In genomic region chrX:124338733-124339514, GRCh38 we compare ENCODE assay signal across 31 cellular contexts. TPM values are rescaled to one million over a fixed set of nuclear protein-coding genes. Genes with fewer than 3 reads are reported as not detected.
DNase-seq lines count a peak whose midpoint lies in the region; ATAC-seq and TF ChIP-seq lines count a peak whose summit lies in the region.
"Had no signal": no experiment of that assay in that cellular context is flagged by ENCODE, and none has a peak within 500 bp of the region (broad histone marks: within the 10 kb centered on the region; RNA-seq: fewer than 3 reads in every experiment).

No MANE protein-coding gene starts in this region.

- H3K27ac Mint-ChIP-seq in activated naive CD4-positive, alpha-beta T cell treated with anti-CD3 and anti-CD28 coated beads for 36 hours: no peak overlapping the region
- H3K27ac Mint-ChIP-seq in activated naive CD4-positive, alpha-beta T cell treated with anti-CD3 and anti-CD28 coated beads, Interleukin-2, amount 50 U/mL, for 72 hours: no peak overlapping the region
- peak overlapping the region in 9 of 10 donors; percentile 28 to 90 (median 66) for H3K27ac Mint-ChIP-seq in naive thymus-derived CD8-positive, alpha-beta T cell
- H3K27ac Mint-ChIP-seq: IgD-negative memory B cell; naive B cell; stimulated activated memory B cell treated with anti-CD40 and anti-IgM and Interleukin-4, amounts not matched to agents 10 μg/mL and 1 μg/mL and 100 μg/mL, for 72 hours had no signal

- no peaks in the 10 kb centered on the region for H3K9me3 ChIP-seq in DND-41 (ENCODE audit: insufficient read depth, low read length, severe bottlenecking)

- POLR2A ChIA-PET in naive thymus-derived CD8-positive, alpha-beta T cell (lab: Charles Lee): no interaction called here

- no peak for TF ChIP-seq CTCF in DND-41 (IDR thresholded peaks at IDR 0.05; ENCODE audit: borderline replicate concordance, extremely low read depth, low read length, poor library complexity, severe bottlenecking)

- no peaks in the 10 kb centered on the region for H3K79me2 ChIP-seq in DND-41 (ENCODE audit: insufficient read depth, low read length)

- H3K4me3 Mint-ChIP-seq in activated naive CD4-positive, alpha-beta T cell treated with anti-CD3 and anti-CD28 coated beads for 36 hours: no peak overlapping the region
- peak overlapping the region in 4 of 10 donors; percentile 1 to 43 (median 12) for H3K4me3 Mint-ChIP-seq in naive thymus-derived CD8-positive, alpha-beta T cell
- H3K4me3 Mint-ChIP-seq: IgD-negative memory B cell; naive B cell; stimulated activated memory B cell treated with anti-CD40 and anti-IgM and Interleukin-4, amounts not matched to agents 10 μg/mL and 1 μg/mL and 100 μg/mL, for 72 hours had no signal

- peak; percentile 50 for DNase-seq in activated naive CD4-positive, alpha-beta T cell treated with anti-CD3 and anti-CD28 coated beads for 36 hours
- DNase-seq in activated naive CD4-positive, alpha-beta T cell treated with Interleukin-2 at 50 U/mL for 16 hours: no peak
- DNase-seq in DND-41 (no peak), H7 (no peak)
- no peak for DNase-seq in activated naive CD4-positive, alpha-beta T cell treated with anti-CD3 and anti-CD28 coated beads, Interleukin-2, amount 50 U/mL, for 72 hours (ENCODE audit: low spot score in 2 of 2)
- DNase-seq in naive thymus-derived CD8-positive, alpha-beta T cell: peak in 7 of 10 donors; percentile 19 to 68 (median 50)
- DNase-seq: activated T-cell treated with anti-CD3 and anti-CD28 coated beads, Interleukin-2, amount 50 U/mL, for 48 hours; effector CD8-positive, alpha-beta T cell; foreskin melanocyte; naive B cell; NCI-H1105 treated with DMSO at 0.1 percent for 48 hours; NCI-H2029 treated with DMSO at 0.1 percent for 48 hours; NCI-H226; NCI-H748 treated with DMSO at 0.1 percent for 48 hours; stimulated activated CD4-positive, alpha-beta T cell treated with anti-CD3 and anti-CD28 coated beads, Interleukin-2, amount 100 ng/mL, for 24 hours had no signal

- H3K27ac ChIP-seq in DND-41 (ENCODE audit: low read length): no peak overlapping the region
- H3K27ac ChIP-seq: BLaER1 treated with 17β-estradiol and CSF1 and Interleukin-3, amounts not matched to agents 10 nM and 100 nM; VCaP had no signal

- H3K27me3 ChIP-seq in DND-41 (ENCODE audit: insufficient read depth, low read length, poor library complexity): no peaks in the 10 kb centered on the region
- no peaks in the 10 kb centered on the region for H3K27me3 ChIP-seq in H7 (ENCODE audit: control insufficient read depth, insufficient read depth, low read length)

- H3K4me3 ChIP-seq in DND-41 (ENCODE audit: low read depth in 1 of 2, low read length in 2 of 2) (no peak overlapping the region), H7 (ENCODE audit: insufficient read depth, low read depth, low read length) (no peak overlapping the region)
- H3K4me3 ChIP-seq: BLaER1 treated with 17β-estradiol and CSF1 and Interleukin-3, amounts not matched to agents 10 nM and 100 nM; smooth muscle cell had no signal

- peak; percentile 68; the same call in 2 of the 3 replicates for ATAC-seq in DND-41 (ENCODE audit: insufficient read depth, low read depth)
- ATAC-seq in activated naive CD4-positive, alpha-beta T cell treated with anti-CD3 and anti-CD28 coated beads, Interleukin-2, amount 50 U/mL, for 72 hours: peak; percentile 58 to 63
- ATAC-seq in naive thymus-derived CD8-positive, alpha-beta T cell: peak; percentile 93
- ATAC-seq in GM18517 (IDR thresholded peaks at IDR 0.05; ENCODE audit: unreplicated experiment): no peak
- ATAC-seq in HG03378 (IDR thresholded peaks at IDR 0.05; ENCODE audit: unreplicated experiment): no peak
- ATAC-seq: esophagus mucosa; HCT116; SK-N-SH treated with all-trans-retinoic acid at 6 μM for 48 hours; stimulated activated memory B cell treated with anti-CD40 and anti-IgM and Interleukin-4, amounts not matched to agents 10 μg/mL and 1 μg/mL and 100 μg/mL, for 72 hours had no signal

- no peak overlapping the region for H2AFZ ChIP-seq in DND-41 (ENCODE audit: low read depth, low read length)

- H3K36me3 ChIP-seq in DND-41 (ENCODE audit: insufficient read depth, low read length): no peaks in the 10 kb centered on the region
- H3K36me3 ChIP-seq in H7 (replicated peaks; ENCODE audit: control insufficient read depth, insufficient read depth, low read length): no peaks in the 10 kb centered on the region
- H3K36me3 ChIP-seq: BLaER1 treated with 17β-estradiol and CSF1 and Interleukin-3, amounts not matched to agents 10 nM and 100 nM had no signal

- H3K4me1 ChIP-seq in DND-41 (ENCODE audit: insufficient read depth, low read length): peaks cover 7% of the 10 kb centered on the region; the same call in 1 of the 2 replicates
- H3K4me1 ChIP-seq: BLaER1 treated with 17β-estradiol and CSF1 and Interleukin-3, amounts not matched to agents 10 nM and 100 nM had no signal

- no peaks in the 10 kb centered on the region for H3K36me3 Mint-ChIP-seq in activated naive CD4-positive, alpha-beta T cell treated with anti-CD3 and anti-CD28 coated beads for 36 hours (ENCODE audit: low read depth)
- no peaks in the 10 kb centered on the region for H3K36me3 Mint-ChIP-seq in activated naive CD4-positive, alpha-beta T cell treated with anti-CD3 and anti-CD28 coated beads, Interleukin-2, amount 50 U/mL, for 72 hours
- H3K36me3 Mint-ChIP-seq in naive thymus-derived CD8-positive, alpha-beta T cell: no peaks in the 10 kb centered on the region
- H3K36me3 Mint-ChIP-seq: IgD-negative memory B cell; naive B cell; stimulated activated memory B cell treated with anti-CD40 and anti-IgM and Interleukin-4, amounts not matched to agents 10 μg/mL and 1 μg/mL and 100 μg/mL, for 72 hours had no signal

- H4K20me1 ChIP-seq in DND-41 (ENCODE audit: insufficient read depth, low read length): no peaks in the 10 kb centered on the region

- no peak overlapping the region for H3K4me2 ChIP-seq in DND-41 (ENCODE audit: insufficient read depth, low read length)
- H3K4me2 ChIP-seq: BLaER1 treated with 17β-estradiol and CSF1 and Interleukin-3, amounts not matched to agents 10 nM and 100 nM; smooth muscle cell had no signal

- intact Hi-C loops in activated naive CD4-positive, alpha-beta T cell treated with anti-CD3 and anti-CD28 coated beads for 36 hours (cut with micrococcal nuclease): no loop called here

- CTCF ChIA-PET in activated naive CD4-positive, alpha-beta T cell treated with anti-CD3 and anti-CD28 coated beads for 36 hours (lab: Charles Lee): interaction anchor here (1.0 kb wide), 1 partner anchor 8 kb away, joined by 3 read pairs; no protein-coding TSS in a partner anchor

- H3K9ac ChIP-seq in DND-41 (ENCODE audit: low read depth, low read length): no peak overlapping the region
- H3K9ac ChIP-seq: BLaER1 treated with 17β-estradiol and CSF1 and Interleukin-3, amounts not matched to agents 10 nM and 100 nM had no signal

- H3K27me3 Mint-ChIP-seq in activated naive CD4-positive, alpha-beta T cell treated with anti-CD3 and anti-CD28 coated beads for 36 hours (ENCODE audit: low read depth): no peaks in the 10 kb centered on the region
- H3K27me3 Mint-ChIP-seq in naive thymus-derived CD8-positive, alpha-beta T cell: no peaks in the 10 kb centered on the region
- H3K27me3 Mint-ChIP-seq: IgD-negative memory B cell; naive B cell; stimulated activated memory B cell treated with anti-CD40 and anti-IgM and Interleukin-4, amounts not matched to agents 10 μg/mL and 1 μg/mL and 100 μg/mL, for 72 hours had no signal

- H3K4me1 Mint-ChIP-seq in activated naive CD4-positive, alpha-beta T cell treated with anti-CD3 and anti-CD28 coated beads for 36 hours (ENCODE audit: low read depth): peaks cover 49% of the 10 kb centered on the region
- peaks cover 15 to 51% (median 44%) of the 10 kb centered on the region in 4 donors for H3K4me1 Mint-ChIP-seq in naive thymus-derived CD8-positive, alpha-beta T cell
- H3K4me1 Mint-ChIP-seq: IgD-negative memory B cell had no signal

- H3K9me3 Mint-ChIP-seq in activated naive CD4-positive, alpha-beta T cell treated with anti-CD3 and anti-CD28 coated beads for 36 hours: no peaks in the 10 kb centered on the region
- no peaks in the 10 kb centered on the region for H3K9me3 Mint-ChIP-seq in activated naive CD4-positive, alpha-beta T cell treated with anti-CD3 and anti-CD28 coated beads, Interleukin-2, amount 50 U/mL, for 72 hours
- no peaks in the 10 kb centered on the region for H3K9me3 Mint-ChIP-seq in naive thymus-derived CD8-positive, alpha-beta T cell
- H3K9me3 Mint-ChIP-seq: naive B cell; stimulated activated memory B cell treated with anti-CD40 and anti-IgM and Interleukin-4, amounts not matched to agents 10 μg/mL and 1 μg/mL and 100 μg/mL, for 72 hours had no signal

RNA-seq across cellular contexts. Expression of gene TEX13D, which starts 6.5 kb away (rescaled TPM):
- total RNA-seq in activated naive CD4-positive, alpha-beta T cell treated with anti-CD3 and anti-CD28 coated beads for 36 hours: under 1 TPM in 1 of 2 experiments, not detected in 1; 0.07 TPM
- total RNA-seq in activated naive CD4-positive, alpha-beta T cell treated with anti-CD3 and anti-CD28 coated beads, Interleukin-2, amount 50 U/mL, for 72 hours: under 1 TPM; 0.09 to 0.18 TPM
- total RNA-seq in naive thymus-derived CD8-positive, alpha-beta T cell: not detected
- not detected for polyA plus RNA-seq in naive thymus-derived CD8-positive, alpha-beta T cell
- total RNA-seq in H7 (2014; rRNA removed; shearing (Covaris generic)): 0.04 TPM in 1 of 2 replicates, not detected in the other
- total RNA-seq: esophagus mucosa, MCF 10A, mesenteric fat pad, OCI-LY7, osteocyte, renal cortical epithelial cell had no signal
- polyA plus RNA-seq: AG04450, IgD-negative memory B cell, smooth muscle cell had no signal

RNA-seq across cellular contexts. Expression of gene SH2D1A, which starts 7.4 kb away (rescaled TPM):
- 10 to 100 TPM; 17.0 to 17.2 TPM for total RNA-seq in activated naive CD4-positive, alpha-beta T cell treated with anti-CD3 and anti-CD28 coated beads for 36 hours
- 10 to 100 TPM; 30.5 to 48.9 TPM for total RNA-seq in activated naive CD4-positive, alpha-beta T cell treated with anti-CD3 and anti-CD28 coated beads, Interleukin-2, amount 50 U/mL, for 72 hours
- 10 to 100 TPM; 32.4 to 32.7 TPM for total RNA-seq in naive thymus-derived CD8-positive, alpha-beta T cell
- polyA plus RNA-seq in naive thymus-derived CD8-positive, alpha-beta T cell: 10 to 100 TPM; 38.6 to 92.7 (median 44.1) TPM
- total RNA-seq in H7 (2014; rRNA removed; shearing (Covaris generic)): not detected in 2 replicates
- total RNA-seq: MCF 10A, renal cortical epithelial cell, smooth muscle cell had no signal
- polyA plus RNA-seq: AG04450, smooth muscle cell had no signal

Comparison
In these comparisons a context has a peak if more than half of its experiments do, and no peak if none do; other contexts are left out.
1. DNase-seq: peak in activated naive CD4-positive, alpha-beta T cell treated with anti-CD3 and anti-CD28 coated beads for 36 hours (single experiment) and naive thymus-derived CD8-positive, alpha-beta T cell (7 of 10); none in activated naive CD4-positive, alpha-beta T cell treated with Interleukin-2 at 50 U/mL for 16 hours (single experiment), DND-41 (single experiment), activated naive CD4-positive, alpha-beta T cell treated with anti-CD3 and anti-CD28 coated beads, Interleukin-2, amount 50 U/mL, for 72 hours (0 of 2) and H7 (single experiment).
2. H3K27ac Mint-ChIP-seq: peak in naive thymus-derived CD8-positive, alpha-beta T cell (9 of 10); none in activated naive CD4-positive, alpha-beta T cell treated with anti-CD3 and anti-CD28 coated beads for 36 hours (single experiment) and activated naive CD4-positive, alpha-beta T cell treated with anti-CD3 and anti-CD28 coated beads, Interleukin-2, amount 50 U/mL, for 72 hours (0 of 2).
3. ATAC-seq: peak in DND-41 (single experiment), activated naive CD4-positive, alpha-beta T cell treated with anti-CD3 and anti-CD28 coated beads, Interleukin-2, amount 50 U/mL, for 72 hours (2 of 2) and naive thymus-derived CD8-positive, alpha-beta T cell (2 of 2); none in GM18517 (single experiment) and HG03378 (single experiment).
4. RNA of gene SH2D1A, which starts 7.4 kb away (total RNA-seq): 30.5 to 48.9 TPM in activated naive CD4-positive, alpha-beta T cell treated with anti-CD3 and anti-CD28 coated beads, Interleukin-2, amount 50 U/mL, for 72 hours, 32.4 to 32.7 TPM in naive thymus-derived CD8-positive, alpha-beta T cell and 17.0 to 17.2 TPM in activated naive CD4-positive, alpha-beta T cell treated with anti-CD3 and anti-CD28 coated beads for 36 hours; not detected in H7; every median in the first group is over 10 times any median in the second.